Comparison of ENCODE assay signal across 25 cellular contexts in genomic region chr16:13049688-13050087, GRCh38.
A peak's percentile ranks its signal among the peaks of the same experiment; 100 is the strongest.
DNase-seq lines count a peak whose midpoint lies in the region; ATAC-seq, FAIRE-seq and TF ChIP-seq lines count a peak whose summit lies in the region.
"Had no signal": no experiment of that assay in that cellular context is flagged by ENCODE, and none has a peak within 500 bp of the region (broad histone marks: within the 10 kb centered on the region; RNA-seq: fewer than 3 reads in every experiment).

No MANE protein-coding gene starts in this region.

- H3K27me3 Mint-ChIP-seq in natural killer cell (ENCODE audit: low read depth in 2 of 2) = no peaks in the 10 kb centered on the region
- no peaks in the 10 kb centered on the region for H3K27me3 Mint-ChIP-seq in activated CD4-positive, alpha-beta T cell treated with anti-CD3 and anti-CD28 coated beads, Interleukin-2, amount 10 ng/mL, durations not matched to agents 24 days and 14 days
- H3K27me3 Mint-ChIP-seq: B cell; CD4-positive, alpha-beta T cell had no signal

- H4K20me1 ChIP-seq in K562 (replicated peaks; ENCODE audit: control insufficient read depth, insufficient read depth, low read length) = no peaks in the 10 kb centered on the region
- H4K20me1 ChIP-seq: BLaER1 treated with 17β-estradiol and CSF1 and Interleukin-3, amounts not matched to agents 10 nM and 100 nM had no signal

- no peak overlapping the region for H2BK5ac ChIP-seq in trophoblast cell (ENCODE audit: low read depth, low read length, poor library complexity)

- H3K4me1 Mint-ChIP-seq in natural killer cell = no peaks in the 10 kb centered on the region
- no peaks in the 10 kb centered on the region for H3K4me1 Mint-ChIP-seq in activated CD4-positive, alpha-beta T cell treated with anti-CD3 and anti-CD28 coated beads, Interleukin-2, amount 10 ng/mL, durations not matched to agents 24 days and 14 days
- H3K4me1 Mint-ChIP-seq: B cell had no signal

- no peak overlapping the region for H4K12ac ChIP-seq in trophoblast cell (ENCODE audit: low read depth, low read length)

- no peaks in the 10 kb centered on the region for H3K36me3 ChIP-seq in K562 (ENCODE audit: control insufficient read depth, insufficient read depth, low read length)
- H3K36me3 ChIP-seq in trophoblast cell (ENCODE audit: control insufficient read depth in 1 of 2, insufficient read depth in 2 of 2, low read length in 2 of 2) = no peaks in the 10 kb centered on the region
- H3K36me3 ChIP-seq: BLaER1 treated with 17β-estradiol and CSF1 and Interleukin-3, amounts not matched to agents 10 nM and 100 nM had no signal

- H2AK5ac ChIP-seq in trophoblast cell (ENCODE audit: low read length) = no peak overlapping the region

- POLR2A ChIA-PET in K562 (lab: Yijun Ruan, JAX) = no interaction called here

- H3K4me2 ChIP-seq in K562 (ENCODE audit: insufficient read depth, low read length) (no peak overlapping the region), trophoblast cell (ENCODE audit: low read length) (no peak overlapping the region)
- H3K4me2 ChIP-seq: A549; BLaER1 treated with 17β-estradiol and CSF1 and Interleukin-3, amounts not matched to agents 10 nM and 100 nM had no signal

- no peak for TF ChIP-seq EP300 in K562 (IDR thresholded peaks at IDR 0.05; ENCODE audit: low read length)

- no peak overlapping the region for H3K18ac ChIP-seq in trophoblast cell (ENCODE audit: low read length)

- no peak for TF ChIP-seq RAD21 in K562 (CRISPR knock-in tag; conservative IDR thresholded peaks at IDR 0.05 in 1 of 2, IDR thresholded peaks at IDR 0.05 in 1 of 2)

- TF ChIP-seq CTCF in D721Med (IDR thresholded peaks at IDR 0.05; ENCODE audit: insufficient read depth, missing control alignments) (no peak), K562 (IDR thresholded peaks at IDR 0.05 in 2 of 3, conservative IDR thresholded peaks at IDR 0.05 in 1 of 3; ENCODE audit: insufficient read depth in 2 of 3, low read depth in 1 of 3, low read length in 3 of 3) (no peak), natural killer cell (IDR thresholded peaks at IDR 0.05) (no peak)

- no peak overlapping the region for H4K91ac ChIP-seq in trophoblast cell (ENCODE audit: low read depth, low read length)

- no peak overlapping the region for H3K4ac ChIP-seq in trophoblast cell (ENCODE audit: low read depth, low read length)

- no peak for ATAC-seq in K562
- ATAC-seq in natural killer cell = no peak
- ATAC-seq: A549; CD8-positive, alpha-beta T cell; GM12878 had no signal

- intact Hi-C loops in K562 (cut with micrococcal nuclease) (no loop called here), natural killer cell (cut with micrococcal nuclease) (no loop called here)
- intact Hi-C loops in activated CD4-positive, alpha-beta T cell treated with anti-CD3 and anti-CD28 coated beads, Interleukin-2, amount 10 ng/mL, durations not matched to agents 24 days and 14 days (cut with micrococcal nuclease) = no loop called here

- H3K9me3 ChIP-seq in K562 (replicated peaks; ENCODE audit: control insufficient read depth, insufficient read depth, low read depth, low read length) = no peaks in the 10 kb centered on the region
- H3K9me3 ChIP-seq in trophoblast cell (ENCODE audit: insufficient read depth, low read depth, low read length) = peaks cover 2% of the 10 kb centered on the region
- H3K9me3 ChIP-seq: Caco-2 had no signal

- H3K4me3 ChIP-seq in K562 (no peak overlapping the region), trophoblast cell (ENCODE audit: low read depth, low read length) (peak overlapping the region; percentile 58)
- H3K4me3 ChIP-seq: A549; BLaER1 treated with 17β-estradiol and CSF1 and Interleukin-3, amounts not matched to agents 10 nM and 100 nM; GM12878 had no signal

- peak; percentile 25 for FAIRE-seq in D721Med (lab: Jason Lieb, UNC)
- no peak for FAIRE-seq in K562 (lab: Jason Lieb, UNC)
- FAIRE-seq: A549, GM12878, GM12892, GM18507 had no signal

- WGBS in K562 (ENCODE audit: insufficient coverage, low coverage, missing lambda C conversion rate) = 0% methylated on average over 2 of the region's 3 CpGs
- no CpG with 5 or more reads among the region's 3 CpGs for WGBS in trophoblast cell (ENCODE audit: extremely low coverage, insufficient coverage, insufficient read length)

- H3K27me3 ChIP-seq in K562 (ENCODE audit: control insufficient read depth in 2 of 2, insufficient read depth in 2 of 2, low read length in 2 of 2) (no peaks in the 10 kb centered on the region), trophoblast cell (ENCODE audit: insufficient read depth, low read length) (no peaks in the 10 kb centered on the region)
- H3K27me3 ChIP-seq: BLaER1 treated with 17β-estradiol and CSF1 and Interleukin-3, amounts not matched to agents 10 nM and 100 nM had no signal

- no peaks in the 10 kb centered on the region for H3K9me1 ChIP-seq in K562 (ENCODE audit: control insufficient read depth, insufficient read depth, low read length)

- no peak overlapping the region for H2BK12ac ChIP-seq in trophoblast cell (ENCODE audit: low read length)

- H3K36me3 Mint-ChIP-seq in natural killer cell = no peaks in the 10 kb centered on the region
- no peaks in the 10 kb centered on the region for H3K36me3 Mint-ChIP-seq in activated CD4-positive, alpha-beta T cell treated with anti-CD3 and anti-CD28 coated beads, Interleukin-2, amount 10 ng/mL, durations not matched to agents 24 days and 14 days (ENCODE audit: low read depth)
- H3K36me3 Mint-ChIP-seq: CD8-positive, alpha-beta T cell had no signal

- no peak for DNase-seq in D721Med (ENCODE audit: insufficient read length, low spot score)
- no peak for DNase-seq in K562 (ENCODE audit: extremely low read depth in 1 of 4, low spot score in 3 of 4)
- DNase-seq in trophoblast cell = no peak
- DNase-seq in natural killer cell = no peak
- no peak for DNase-seq in activated CD4-positive, alpha-beta T cell treated with anti-CD3 and anti-CD28 coated beads, Interleukin-2, amount 10 ng/mL, durations not matched to agents 24 days and 14 days
- DNase-seq: AML-193; Caco-2; Calu3; CD4-positive, alpha-beta T cell; CD8-positive, alpha-beta T cell; DMS 273 treated with DMSO at 0.1 percent for 48 hours; DMS153; DMS53; DMS79; DND-41; EL; GDM1 had no signal

- no peaks in the 10 kb centered on the region for H3K79me1 ChIP-seq in trophoblast cell (ENCODE audit: low read length)

- no peak overlapping the region for H3K14ac ChIP-seq in trophoblast cell (ENCODE audit: low read length)

- no peak overlapping the region for H3K27ac Mint-ChIP-seq in natural killer cell
- no peak overlapping the region for H3K27ac Mint-ChIP-seq in activated CD4-positive, alpha-beta T cell treated with anti-CD3 and anti-CD28 coated beads, Interleukin-2, amount 10 ng/mL, durations not matched to agents 24 days and 14 days
- H3K27ac Mint-ChIP-seq: B cell; CD4-positive, alpha-beta T cell; CD8-positive, alpha-beta T cell had no signal

- no peak for TF ChIP-seq POLR2A in K562 (conservative IDR thresholded peaks at IDR 0.05)

- H3K79me2 ChIP-seq in K562 (ENCODE audit: control insufficient read depth, insufficient read depth, low read length) = no peaks in the 10 kb centered on the region
- no peaks in the 10 kb centered on the region for H3K79me2 ChIP-seq in trophoblast cell (ENCODE audit: control insufficient read depth, insufficient read depth, low read length, poor library complexity)

- H3K4me1 ChIP-seq in K562 (replicated peaks in 1 of 2; ENCODE audit: control insufficient read depth in 2 of 2, insufficient read depth in 2 of 2, low read length in 2 of 2) = no peaks in the 10 kb centered on the region
- H3K4me1 ChIP-seq in trophoblast cell (ENCODE audit: control insufficient read depth in 1 of 2, insufficient read depth in 2 of 2, low read length in 2 of 2) = no peaks in the 10 kb centered on the region
- H3K4me1 ChIP-seq: A549; BLaER1 treated with 17β-estradiol and CSF1 and Interleukin-3, amounts not matched to agents 10 nM and 100 nM; Caco-2 had no signal

- peaks cover 6 to 9% of the 10 kb centered on the region in 2 donors for H3K9me3 Mint-ChIP-seq in natural killer cell
- H3K9me3 Mint-ChIP-seq in activated CD4-positive, alpha-beta T cell treated with anti-CD3 and anti-CD28 coated beads, Interleukin-2, amount 10 ng/mL, durations not matched to agents 24 days and 14 days = no peaks in the 10 kb centered on the region

- H3K23ac ChIP-seq in trophoblast cell (ENCODE audit: low read length) = no peak overlapping the region

- H4K8ac ChIP-seq in trophoblast cell (ENCODE audit: low read depth, low read length) = no peak overlapping the region

- in situ Hi-C loops in K562 (cut with MboI) = no loop called here

- H3K9ac ChIP-seq in K562 (ENCODE audit: insufficient read depth in 1 of 2, low read depth in 2 of 2, low read length in 2 of 2) (no peak overlapping the region), trophoblast cell (ENCODE audit: low read length) (no peak overlapping the region)
- H3K9ac ChIP-seq: BLaER1 treated with 17β-estradiol and CSF1 and Interleukin-3, amounts not matched to agents 10 nM and 100 nM had no signal

- CTCF ChIA-PET in K562 (lab: Yijun Ruan, JAX; ENCODE audit: low intra/inter-chr PET ratio) = no interaction called here

- no peak overlapping the region for H2AFZ ChIP-seq in K562 (ENCODE audit: low read depth, low read length)
- no peak overlapping the region for H2AFZ ChIP-seq in trophoblast cell (ENCODE audit: insufficient read depth, low read length, poor library complexity)

- H3K27ac ChIP-seq in K562 (ENCODE audit: extremely low read depth, low read depth, low read length) = no peak overlapping the region
- no peak overlapping the region for H3K27ac ChIP-seq in trophoblast cell (ENCODE audit: low read depth, low read length)
- H3K27ac ChIP-seq: 22Rv1; A549; BLaER1 treated with 17β-estradiol and CSF1 and Interleukin-3, amounts not matched to agents 10 nM and 100 nM; C4-2B had no signal

- H2BK120ac ChIP-seq in trophoblast cell (ENCODE audit: insufficient read depth, low read length, poor library complexity) = no peak overlapping the region

- no TSS peak for BruUV-seq in K562 (replicated peaks; lab: Mats Ljungman, UMichigan)

- H3K4me3 Mint-ChIP-seq in natural killer cell = no peak overlapping the region
- H3K4me3 Mint-ChIP-seq in activated CD4-positive, alpha-beta T cell treated with anti-CD3 and anti-CD28 coated beads, Interleukin-2, amount 10 ng/mL, durations not matched to agents 24 days and 14 days = no peak overlapping the region
- H3K4me3 Mint-ChIP-seq: B cell; CD4-positive, alpha-beta T cell; CD8-positive, alpha-beta T cell had no signal

TF ChIP-seq in K562, 482 proteins besides CTCF, POLR2A, EP300 and RAD21:
- TF ChIP-seq ZNF707 (CRISPR knock-in tag; conservative IDR thresholded peaks at IDR 0.05) (peak; percentile 83), BCOR (IDR thresholded peaks at IDR 0.05) (no peak)
TF ChIP-seq in K562: peak in this region for 1.
